Comparison of ENCODE assay signal across 15 cellular contexts in genomic region chr1:204437796-204438570, GRCh38. TPM values are rescaled to one million over a fixed set of nuclear protein-coding genes. Genes with fewer than 3 reads are reported as not detected.
DNase-seq lines count a peak whose midpoint lies in the region; ATAC-seq, FAIRE-seq and TF ChIP-seq lines count a peak whose summit lies in the region.
"Had no signal": no experiment of that assay in that cellular context is flagged by ENCODE, and none has a peak within 500 bp of the region (broad histone marks: within the 10 kb centered on the region; RNA-seq: fewer than 3 reads in every experiment).

No MANE protein-coding gene starts in this region.

- intact Hi-C loops in activated naive CD4-positive, alpha-beta T cell treated with anti-CD3 and anti-CD28 coated beads for 36 hours (cut with micrococcal nuclease): no loop called here
- intact Hi-C loops in activated T-helper 2 cell treated with anti-CD3 and anti-CD28 coated beads, Interferon-gamma antibody, Interleukin-2, Interleukin-4, amounts not matched to agents 10 μg/mL and 5 μg/mL and 100 μg/mL, durations not matched to agents 14 hours and 24 hours and 36 hours (cut with micrococcal nuclease): no loop called here
- intact Hi-C loops in tibial artery (cut with DNase I; ENCODE audit: low total_unique reads): no loop called here

- ATAC-seq in GM21447 (IDR thresholded peaks at IDR 0.05; ENCODE audit: unreplicated experiment): no peak

- peaks cover 15% of the 10 kb centered on the region for H3K4me1 Mint-ChIP-seq in activated naive CD4-positive, alpha-beta T cell treated with anti-CD3 and anti-CD28 coated beads for 36 hours (ENCODE audit: low read depth)
- H3K4me1 Mint-ChIP-seq in activated naive CD4-positive, alpha-beta T cell treated with anti-CD3 and anti-CD28 coated beads, Interleukin-2, amount 10 ng/mL, durations not matched to agents 7 days and 5 days: no peaks in the 10 kb centered on the region
- peaks cover 10% of the 10 kb centered on the region for H3K4me1 Mint-ChIP-seq in activated T-helper 2 cell treated with anti-CD3 and anti-CD28 coated beads, Interferon-gamma antibody, Interleukin-2, Interleukin-4, amounts not matched to agents 10 μg/mL and 5 μg/mL and 100 μg/mL, durations not matched to agents 14 hours and 24 hours and 36 hours (ENCODE audit: low read depth)
- H3K4me1 Mint-ChIP-seq: stimulated activated naive CD8-positive, alpha-beta T cell treated with anti-CD3 and anti-CD28 coated beads, Interleukin-15, amount 100 ng/mL, for 72 hours had no signal

- peaks cover 37% of the 10 kb centered on the region for H3K36me3 Mint-ChIP-seq in activated naive CD4-positive, alpha-beta T cell treated with anti-CD3 and anti-CD28 coated beads for 36 hours (ENCODE audit: low read depth)
- peaks cover 60% of the 10 kb centered on the region for H3K36me3 Mint-ChIP-seq in activated naive CD4-positive, alpha-beta T cell treated with anti-CD3 and anti-CD28 coated beads, Interleukin-2, amount 10 ng/mL, durations not matched to agents 7 days and 5 days
- peaks cover 23% of the 10 kb centered on the region for H3K36me3 Mint-ChIP-seq in activated T-helper 2 cell treated with anti-CD3 and anti-CD28 coated beads, Interferon-gamma antibody, Interleukin-2, Interleukin-4, amounts not matched to agents 10 μg/mL and 5 μg/mL and 100 μg/mL, durations not matched to agents 14 hours and 24 hours and 36 hours (ENCODE audit: low read depth)

- no peak overlapping the region for H2AFZ ChIP-seq in MM.1S (ENCODE audit: low read length)

- H3K27ac ChIP-seq in mesodermal cell (ENCODE audit: low read depth, low read length, severe bottlenecking): peak overlapping the region; percentile 81
- H3K27ac ChIP-seq in tibial artery: peak overlapping the region; percentile 85 to 86
- no peak overlapping the region for H3K27ac ChIP-seq in MM.1S (ENCODE audit: low read length)
- H3K27ac ChIP-seq: brain microvascular endothelial cell had no signal

- CTCF ChIA-PET in activated naive CD4-positive, alpha-beta T cell treated with anti-CD3 and anti-CD28 coated beads for 36 hours (lab: Charles Lee): interaction anchor here (0.9 to 28.3 kb wide), 5 partner anchors 9 to 369 kb away, joined by 3 to 859 read pairs (median 4); partner anchors contain the start of gene PIK3C2B
- CTCF ChIA-PET in activated naive CD4-positive, alpha-beta T cell treated with anti-CD3 and anti-CD28 coated beads, Interleukin-2, amount 10 ng/mL, durations not matched to agents 7 days and 5 days (lab: Charles Lee): interaction anchor here (0.9 to 7.9 kb wide), 4 partner anchors 7 to 369 kb away, joined by 4 to 70 read pairs (median 15); no protein-coding TSS in a partner anchor

- H3K36me3 ChIP-seq in mesodermal cell (ENCODE audit: control insufficient read depth, insufficient read depth, low read length): peaks cover 59% of the 10 kb centered on the region
- peaks cover 12 to 32% (median 17%) of the 10 kb centered on the region in 3 donors for H3K36me3 ChIP-seq in tibial artery
- H3K36me3 ChIP-seq in MM.1S (replicated peaks; ENCODE audit: insufficient read depth, low read length): no peaks in the 10 kb centered on the region
- H3K36me3 ChIP-seq: brain microvascular endothelial cell had no signal

- no peaks in the 10 kb centered on the region for H3K79me2 ChIP-seq in MM.1S (ENCODE audit: low read length)

- H3K27me3 ChIP-seq in tibial artery: no peaks in the 10 kb centered on the region
- no peaks in the 10 kb centered on the region for H3K27me3 ChIP-seq in MM.1S (replicated peaks; ENCODE audit: insufficient read depth, low read length)
- H3K27me3 ChIP-seq: brain microvascular endothelial cell had no signal

- no peak for FAIRE-seq in D721Med (lab: Jason Lieb, UNC)
- FAIRE-seq: kidney had no signal

- H4K20me1 ChIP-seq in MM.1S (ENCODE audit: insufficient read depth, low read length): no peaks in the 10 kb centered on the region

- peaks cover 9% of the 10 kb centered on the region for H3K4me1 ChIP-seq in mesodermal cell (ENCODE audit: control insufficient read depth, insufficient read depth, low read length, poor library complexity, severe bottlenecking)
- H3K4me1 ChIP-seq in tibial artery: peaks cover 5 to 69% (median 41%) of the 10 kb centered on the region in 4 donors
- H3K4me1 ChIP-seq in MM.1S (ENCODE audit: low read length): no peaks in the 10 kb centered on the region

- H3K9me3 ChIP-seq in mesodermal cell (ENCODE audit: control insufficient read depth, low read length) (no peaks in the 10 kb centered on the region), tibial artery (no peaks in the 10 kb centered on the region), MM.1S (replicated peaks; ENCODE audit: insufficient read depth, low read length) (no peaks in the 10 kb centered on the region)

- no peaks in the 10 kb centered on the region for H3K9me2 ChIP-seq in MM.1S (replicated peaks; ENCODE audit: insufficient read depth, low read length)

- no peaks in the 10 kb centered on the region for H3K27me3 Mint-ChIP-seq in activated naive CD4-positive, alpha-beta T cell treated with anti-CD3 and anti-CD28 coated beads for 36 hours (ENCODE audit: low read depth)
- no peaks in the 10 kb centered on the region for H3K27me3 Mint-ChIP-seq in activated naive CD4-positive, alpha-beta T cell treated with anti-CD3 and anti-CD28 coated beads, Interleukin-2, amount 10 ng/mL, durations not matched to agents 7 days and 5 days
- no peaks in the 10 kb centered on the region for H3K27me3 Mint-ChIP-seq in activated T-helper 2 cell treated with anti-CD3 and anti-CD28 coated beads, Interferon-gamma antibody, Interleukin-2, Interleukin-4, amounts not matched to agents 10 μg/mL and 5 μg/mL and 100 μg/mL, durations not matched to agents 14 hours and 24 hours and 36 hours (ENCODE audit: low read depth)
- H3K27me3 Mint-ChIP-seq: stimulated activated naive CD8-positive, alpha-beta T cell treated with anti-CD3 and anti-CD28 coated beads, Interleukin-15, amount 100 ng/mL, for 72 hours had no signal

- no peak overlapping the region for H3K4me2 ChIP-seq in MM.1S (ENCODE audit: low read depth, low read length)

- TF ChIP-seq CTCF in tibial artery (IDR thresholded peaks at IDR 0.05) (no peak), MM.1S (IDR thresholded peaks at IDR 0.05; ENCODE audit: low read length) (no peak), D721Med (IDR thresholded peaks at IDR 0.05; ENCODE audit: insufficient read depth, missing control alignments) (no peak)

- H3K4me3 ChIP-seq in mesodermal cell (ENCODE audit: extremely low read depth, insufficient read depth, low read length, poor library complexity, severe bottlenecking): no peak overlapping the region
- no peak overlapping the region for H3K4me3 ChIP-seq in tibial artery
- H3K4me3 ChIP-seq in MM.1S (ENCODE audit: low read length): no peak overlapping the region

- H3K9ac ChIP-seq in MM.1S (ENCODE audit: low read length): no peak overlapping the region

- no peak overlapping the region for H3K4me3 Mint-ChIP-seq in activated naive CD4-positive, alpha-beta T cell treated with anti-CD3 and anti-CD28 coated beads for 36 hours
- H3K4me3 Mint-ChIP-seq in activated naive CD4-positive, alpha-beta T cell treated with anti-CD3 and anti-CD28 coated beads, Interleukin-2, amount 10 ng/mL, durations not matched to agents 7 days and 5 days: no peak overlapping the region
- H3K4me3 Mint-ChIP-seq in activated T-helper 2 cell treated with anti-CD3 and anti-CD28 coated beads, Interferon-gamma antibody, Interleukin-2, Interleukin-4, amounts not matched to agents 10 μg/mL and 5 μg/mL and 100 μg/mL, durations not matched to agents 14 hours and 24 hours and 36 hours (ENCODE audit: low read depth): no peak overlapping the region
- H3K4me3 Mint-ChIP-seq: stimulated activated naive CD8-positive, alpha-beta T cell treated with anti-CD3 and anti-CD28 coated beads, Interleukin-15, amount 100 ng/mL, for 72 hours; T-helper 2 cell treated with Interferon-gamma antibody and Interleukin-4, amounts not matched to agents 5 μg/mL and 100 μg/mL, for 36 hours had no signal

- WGBS in mesodermal cell (ENCODE audit: insufficient coverage in 2 of 2), 2 experiments: 78 to 90% methylated on average over 6 of the region's 8 CpGs

- no peak for DNase-seq in activated naive CD4-positive, alpha-beta T cell treated with anti-CD3 and anti-CD28 coated beads for 36 hours
- DNase-seq in activated naive CD4-positive, alpha-beta T cell treated with anti-CD3 and anti-CD28 coated beads, Interleukin-2, amount 10 ng/mL, durations not matched to agents 7 days and 5 days: no peak
- DNase-seq in activated T-helper 2 cell treated with anti-CD3 and anti-CD28 coated beads, Interferon-gamma antibody, Interleukin-2, Interleukin-4, amounts not matched to agents 10 μg/mL and 5 μg/mL and 100 μg/mL, durations not matched to agents 14 hours and 24 hours and 36 hours (ENCODE audit: low spot score): no peak
- DNase-seq in tibial artery: no peak
- DNase-seq in MM.1S: no peak
- no peak for DNase-seq in D721Med (ENCODE audit: insufficient read length, low spot score)
- DNase-seq: AML-193; kidney; NCI-H1048; stimulated activated CD4-positive, alpha-beta T cell treated with anti-CD3 and anti-CD28 coated beads, Interleukin-2, amount 100 ng/mL, for 48 hours; stimulated activated naive CD8-positive, alpha-beta T cell treated with anti-CD3 and anti-CD28 coated beads, Interleukin-15, amount 100 ng/mL, for 72 hours had no signal

- no peaks in the 10 kb centered on the region for H3K9me3 Mint-ChIP-seq in activated naive CD4-positive, alpha-beta T cell treated with anti-CD3 and anti-CD28 coated beads for 36 hours
- no peaks in the 10 kb centered on the region for H3K9me3 Mint-ChIP-seq in activated naive CD4-positive, alpha-beta T cell treated with anti-CD3 and anti-CD28 coated beads, Interleukin-2, amount 10 ng/mL, durations not matched to agents 7 days and 5 days
- H3K9me3 Mint-ChIP-seq in activated T-helper 2 cell treated with anti-CD3 and anti-CD28 coated beads, Interferon-gamma antibody, Interleukin-2, Interleukin-4, amounts not matched to agents 10 μg/mL and 5 μg/mL and 100 μg/mL, durations not matched to agents 14 hours and 24 hours and 36 hours: no peaks in the 10 kb centered on the region
- H3K9me3 Mint-ChIP-seq: stimulated activated naive CD8-positive, alpha-beta T cell treated with anti-CD3 and anti-CD28 coated beads, Interleukin-15, amount 100 ng/mL, for 72 hours; T-helper 2 cell treated with Interferon-gamma antibody and Interleukin-4, amounts not matched to agents 5 μg/mL and 100 μg/mL, for 36 hours had no signal

- peak overlapping the region; percentile 84 for H3K27ac Mint-ChIP-seq in activated naive CD4-positive, alpha-beta T cell treated with anti-CD3 and anti-CD28 coated beads for 36 hours
- H3K27ac Mint-ChIP-seq in activated naive CD4-positive, alpha-beta T cell treated with anti-CD3 and anti-CD28 coated beads, Interleukin-2, amount 10 ng/mL, durations not matched to agents 7 days and 5 days: no peak overlapping the region
- H3K27ac Mint-ChIP-seq in activated T-helper 2 cell treated with anti-CD3 and anti-CD28 coated beads, Interferon-gamma antibody, Interleukin-2, Interleukin-4, amounts not matched to agents 10 μg/mL and 5 μg/mL and 100 μg/mL, durations not matched to agents 14 hours and 24 hours and 36 hours: peak overlapping the region; percentile 45
- H3K27ac Mint-ChIP-seq: T-helper 2 cell treated with Interferon-gamma antibody and Interleukin-4, amounts not matched to agents 5 μg/mL and 100 μg/mL, for 36 hours had no signal

- H3F3A ChIP-seq in MM.1S (ENCODE audit: insufficient read depth, low read length): no peaks in the 10 kb centered on the region

RNA-seq across cellular contexts. Expression of gene PPP1R15B, which starts 26.4 kb away (rescaled TPM):
- 10 to 100 TPM; 63.7 to 65.6 TPM for total RNA-seq in activated naive CD4-positive, alpha-beta T cell treated with anti-CD3 and anti-CD28 coated beads for 36 hours
- total RNA-seq in activated T-helper 2 cell treated with anti-CD3 and anti-CD28 coated beads, Interferon-gamma antibody, Interleukin-2, Interleukin-4, amounts not matched to agents 10 μg/mL and 5 μg/mL and 100 μg/mL, durations not matched to agents 14 hours and 24 hours and 36 hours: 63.4 and 64.3 TPM in 2 replicates
- polyA plus RNA-seq in mesodermal cell (2013, experiment 1 of 2): 22.3 TPM
- 22.4 TPM for polyA plus RNA-seq in mesodermal cell (2013, experiment 2 of 2)

RNA-seq across cellular contexts. Expression of gene PIK3C2B, which starts 56.6 kb away (rescaled TPM):
- total RNA-seq in activated naive CD4-positive, alpha-beta T cell treated with anti-CD3 and anti-CD28 coated beads for 36 hours: 10 to 100 TPM; 61.0 to 65.4 TPM
- total RNA-seq in activated T-helper 2 cell treated with anti-CD3 and anti-CD28 coated beads, Interferon-gamma antibody, Interleukin-2, Interleukin-4, amounts not matched to agents 10 μg/mL and 5 μg/mL and 100 μg/mL, durations not matched to agents 14 hours and 24 hours and 36 hours: 16.9 and 18.5 TPM in 2 replicates
- polyA plus RNA-seq in mesodermal cell (2013, experiment 1 of 2): 15.7 TPM
- polyA plus RNA-seq in mesodermal cell (2013, experiment 2 of 2): 11.4 TPM
